ENCODE assay signal across 1 cellular context in the genomic region with DNA sequence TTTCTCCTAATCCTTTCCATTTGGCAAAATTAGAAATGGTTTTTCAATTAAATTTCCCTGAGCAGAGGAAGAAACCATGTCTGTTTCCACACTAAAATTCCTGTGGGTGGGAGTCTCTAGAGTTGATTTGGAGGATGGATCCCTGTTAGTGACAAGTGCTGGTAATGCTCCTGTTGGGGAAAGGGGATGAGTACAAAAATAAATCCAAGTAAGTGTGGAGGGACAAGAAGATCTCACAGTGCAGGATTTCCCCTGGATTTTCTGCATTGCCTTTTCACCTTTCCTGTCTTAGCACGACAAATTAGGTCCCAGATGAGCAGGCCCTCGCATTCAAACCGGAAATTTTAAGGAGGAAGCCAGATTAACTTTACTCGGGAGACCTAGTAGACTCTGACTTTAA.
TF ChIP-seq lines count a peak whose summit lies in the region.

No MANE protein-coding gene starts in this region.

TF ChIP-seq in H1, 55 proteins besides CTCF, POLR2A, EP300 and RAD21 (continued from another document):
- TF ChIP-seq ZNF274 (IDR thresholded peaks at IDR 0.05; ENCODE audit: borderline replicate concordance, extremely low read depth, low read length) (no peak), CREB1 (IDR thresholded peaks at IDR 0.05) (no peak), SP4 (IDR thresholded peaks at IDR 0.05; ENCODE audit: low read length) (no peak), CTBP2 (IDR thresholded peaks at IDR 0.05; ENCODE audit: borderline replicate concordance, insufficient read depth, insufficient read length, low read length) (no peak), SUZ12 (IDR thresholded peaks at IDR 0.05; ENCODE audit: low read length) (no peak), EGR1 (IDR thresholded peaks at IDR 0.05; ENCODE audit: borderline replicate concordance, low read depth, low read length) (no peak), BCL11A (IDR thresholded peaks at IDR 0.05; ENCODE audit: low read depth in 2 of 2, low read length in 2 of 2) (no peak)
